Comparison of ENCODE assay signal across 1 cellular context in the genomic region with DNA sequence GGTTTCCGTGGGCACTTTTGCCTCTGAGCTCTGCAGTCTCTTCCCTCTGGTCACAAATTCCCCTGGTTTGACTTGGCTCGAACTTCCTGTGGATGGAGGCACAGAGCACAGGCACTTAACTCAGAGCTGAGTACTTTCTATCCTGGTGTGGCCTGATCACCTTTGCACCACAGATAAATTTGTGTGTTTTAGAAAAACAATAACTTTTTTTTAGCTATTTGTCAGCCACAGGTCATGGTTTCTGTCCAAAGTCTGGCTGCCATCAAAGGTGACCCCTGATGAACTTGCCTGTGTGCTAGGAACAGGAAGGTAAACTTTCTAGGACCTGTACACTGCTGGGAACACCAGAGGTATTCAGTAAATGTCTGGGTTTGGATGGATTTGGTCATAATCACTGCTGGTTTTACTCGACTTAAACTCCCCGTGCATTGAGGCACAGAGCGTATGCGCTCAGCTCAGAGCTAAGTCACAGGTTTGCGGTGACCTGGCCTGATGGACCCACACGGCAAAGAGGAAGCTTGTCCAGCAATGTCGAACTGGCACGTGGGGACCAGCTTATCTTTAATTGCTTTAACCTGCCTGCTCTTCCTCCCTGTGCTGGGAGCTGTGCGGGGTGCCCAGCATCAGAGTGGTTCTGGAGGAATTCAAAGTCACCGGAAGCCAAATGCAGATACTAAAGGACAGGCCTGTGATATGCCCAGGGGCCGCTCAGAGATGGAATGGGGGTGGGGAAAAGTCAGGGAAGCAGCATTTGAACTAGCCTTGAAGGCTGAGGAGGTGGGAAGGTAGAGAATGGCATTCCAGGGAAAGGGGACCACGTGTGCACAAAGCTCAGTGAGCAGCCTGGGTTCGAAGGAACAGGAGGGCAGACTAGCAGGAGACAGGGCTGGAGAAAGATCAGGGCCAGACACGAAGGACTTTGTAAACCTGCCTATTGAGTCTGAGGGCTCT.
TF ChIP-seq lines count a peak whose summit lies in the region.

No MANE protein-coding gene starts in this region.

TF ChIP-seq in K562, 482 proteins besides CTCF, POLR2A, EP300 and RAD21:
- TF ChIP-seq PTRF (tag; IDR thresholded peaks at IDR 0.05) = no peak
- TF ChIP-seq MCM5 (IDR thresholded peaks at IDR 0.05; ENCODE audit: low read depth) = no peak
- no peak for TF ChIP-seq HDAC3 (IDR thresholded peaks at IDR 0.05; ENCODE audit: borderline replicate concordance, partially characterized antibody)
- TF ChIP-seq MGA (IDR thresholded peaks at IDR 0.05) = no peak
- no peak for TF ChIP-seq ZNF507 (tag; conservative IDR thresholded peaks at IDR 0.05)
- no peak for TF ChIP-seq NR2C2 (CRISPR knock-in tag; IDR thresholded peaks at IDR 0.05)
- TF ChIP-seq NR2C2 (tag; IDR thresholded peaks at IDR 0.05) = no peak
- TF ChIP-seq NCOA1 (IDR thresholded peaks at IDR 0.05; ENCODE audit: low read depth) = no peak
- no peak for TF ChIP-seq PRMT5 (CRISPR knock-in tag; IDR thresholded peaks at IDR 0.05)
- TF ChIP-seq PYGO2 (tag; IDR thresholded peaks at IDR 0.05) = no peak
- no peak for TF ChIP-seq MED1 (CRISPR knock-in tag; IDR thresholded peaks at IDR 0.05; ENCODE audit: borderline replicate concordance)
- TF ChIP-seq ZNF778 (CRISPR knock-in tag; IDR thresholded peaks at IDR 0.05) = no peak
- TF ChIP-seq KDM2B (CRISPR knock-in tag; IDR thresholded peaks at IDR 0.05) = no peak
- TF ChIP-seq SMAD1 (IDR thresholded peaks at IDR 0.05; ENCODE audit: low read depth, low read length, partially characterized antibody) = no peak
- TF ChIP-seq, protein P1, sequence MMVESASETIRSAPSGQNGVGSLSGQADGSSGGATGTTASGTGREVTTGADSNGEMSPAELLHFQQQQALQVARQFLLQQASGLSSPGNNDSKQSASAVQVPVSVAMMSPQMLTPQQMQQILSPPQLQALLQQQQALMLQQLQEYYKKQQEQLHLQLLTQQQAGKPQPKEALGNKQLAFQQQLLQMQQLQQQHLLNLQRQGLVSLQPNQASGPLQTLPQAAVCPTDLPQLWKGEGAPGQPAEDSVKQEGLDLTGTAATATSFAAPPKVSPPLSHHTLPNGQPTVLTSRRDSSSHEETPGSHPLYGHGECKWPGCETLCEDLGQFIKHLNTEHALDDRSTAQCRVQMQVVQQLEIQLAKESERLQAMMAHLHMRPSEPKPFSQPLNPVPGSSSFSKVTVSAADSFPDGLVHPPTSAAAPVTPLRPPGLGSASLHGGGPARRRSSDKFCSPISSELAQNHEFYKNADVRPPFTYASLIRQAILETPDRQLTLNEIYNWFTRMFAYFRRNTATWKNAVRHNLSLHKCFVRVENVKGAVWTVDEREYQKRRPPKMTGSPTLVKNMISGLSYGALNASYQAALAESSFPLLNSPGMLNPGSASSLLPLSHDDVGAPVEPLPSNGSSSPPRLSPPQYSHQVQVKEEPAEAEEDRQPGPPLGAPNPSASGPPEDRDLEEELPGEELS (CRISPR knock-in tag; IDR thresholded peaks at IDR 0.05; ENCODE audit: borderline replicate concordance) = no peak
- no peak for TF ChIP-seq THAP7 (CRISPR knock-in tag; IDR thresholded peaks at IDR 0.05)
- TF ChIP-seq ZFP30 (CRISPR knock-in tag; IDR thresholded peaks at IDR 0.05; ENCODE audit: borderline replicate concordance) = no peak
- TF ChIP-seq NFE2 (IDR thresholded peaks at IDR 0.05; ENCODE audit: low read depth) = no peak
- TF ChIP-seq NFE2L1 (tag; IDR thresholded peaks at IDR 0.05; ENCODE audit: borderline replicate concordance, low read depth) = no peak
- TF ChIP-seq CBX5 (IDR thresholded peaks at IDR 0.05; ENCODE audit: borderline replicate concordance, low read depth) = no peak
- no peak for TF ChIP-seq FOXK2 (conservative IDR thresholded peaks at IDR 0.05 in 1 of 2, IDR thresholded peaks at IDR 0.05 in 1 of 2; ENCODE audit: low read depth in 2 of 2)
